Comparison of ENCODE assay signal across 1 cellular context in genomic region chr18:13316066-13316465, GRCh38.
TF ChIP-seq lines count a peak whose summit lies in the region.

No MANE protein-coding gene starts in this region.

TF ChIP-seq in GM23338, 12 proteins besides CTCF, POLR2A, EP300 and RAD21 (continued from another document):
- TF ChIP-seq REST (IDR thresholded peaks at IDR 0.05; ENCODE audit: unreplicated experiment) (no peak), ZNF331 (CRISPR knock-in tag; IDR thresholded peaks at IDR 0.05; ENCODE audit: low read depth) (no peak), ZNF114 (CRISPR knock-in tag; IDR thresholded peaks at IDR 0.05) (no peak), JUNB (IDR thresholded peaks at IDR 0.05; ENCODE audit: unreplicated experiment) (no peak), ETS1 (IDR thresholded peaks at IDR 0.05) (no peak)
TF ChIP-seq in GM23338: peak in this region for 0.
